In genomic region chr7:102008535-102009262, GRCh38 we compare ENCODE assay signal across 14 cellular contexts.
DNase-seq lines count a peak whose midpoint lies in the region; ATAC-seq and TF ChIP-seq lines count a peak whose summit lies in the region.
"Had no signal": no experiment of that assay in that cellular context is flagged by ENCODE, and none has a peak within 500 bp of the region (broad histone marks: within the 10 kb centered on the region; RNA-seq: fewer than 3 reads in every experiment).

No MANE protein-coding gene starts in this region.

- H3K9me3 ChIP-seq in stomach: no peaks in the 10 kb centered on the region
- H3K9me3 ChIP-seq: right lobe of liver had no signal

- intact Hi-C loops in left ventricle myocardium superior (cut with micrococcal nuclease): no loop called here
- intact Hi-C loops in stomach (cut with DNase I; ENCODE audit: low total_unique reads): no loop called here

- ATAC-seq in left ventricle myocardium superior (peak; percentile 39), HG02798 (IDR thresholded peaks at IDR 0.05; ENCODE audit: poor library complexity, unreplicated experiment) (no peak), HG03045 (IDR thresholded peaks at IDR 0.05; ENCODE audit: unreplicated experiment) (no peak)

- H3K4me1 ChIP-seq in stomach: peaks cover 11 to 41% (median 18%) of the 10 kb centered on the region in 4 donors
- H3K4me1 ChIP-seq: right lobe of liver had no signal

- no peak for TF ChIP-seq EP300 in stomach (IDR thresholded peaks at IDR 0.05)

- H3K27me3 ChIP-seq in stomach: no peaks in the 10 kb centered on the region
- H3K27me3 ChIP-seq: right lobe of liver had no signal

- TF ChIP-seq POLR2A in stomach (IDR thresholded peaks at IDR 0.05): no peak

- DNase-seq in NCI-H2196 (lab: John Stamatoyannopoulos, UW; ENCODE audit: unreplicated experiment) (peak; percentile 34), NCI-H2196 treated with DMSO at 0.1 percent for 48 hours (lab: John Stamatoyannopoulos, UW; ENCODE audit: unreplicated experiment) (no peak), NCI-H2227 treated with DMSO at 0.1 percent for 48 hours (lab: John Stamatoyannopoulos, UW) (peak; percentile 25), left ventricle myocardium superior (no peak), stomach (peak; percentile 69), 8988T (no peak)
- DNase-seq: ACHN; activated CD8-positive, alpha-beta memory T cell treated with anti-CD3 and anti-CD28 coated beads for 24 hours; hippocampal formation; midbrain; MM.1S; right lobe of liver had no signal

- no peak overlapping the region for H3K4me3 ChIP-seq in stomach
- H3K4me3 ChIP-seq: right lobe of liver had no signal

- H3K27ac ChIP-seq in stomach: peak overlapping the region in 2 of 5 donors; percentile 34 to 70
- H3K27ac ChIP-seq: right lobe of liver had no signal

- no peak for TF ChIP-seq CTCF in stomach (IDR thresholded peaks at IDR 0.05)

- H3K36me3 ChIP-seq in stomach: peaks cover 0 to 4% (median under 1%) of the 10 kb centered on the region in 4 donors
- H3K36me3 ChIP-seq: right lobe of liver had no signal

- 51 to 73% (median 57%) methylated on average over 12 of the region's 12 CpGs for WGBS in stomach, 5 donors

Comparison
In these comparisons a context has a peak if more than half of its experiments do, and no peak if none do; other contexts are left out.
1. DNase-seq: peak in NCI-H2196 (single experiment), NCI-H2227 treated with DMSO at 0.1 percent for 48 hours (single experiment) and stomach (single experiment); none in NCI-H2196 treated with DMSO at 0.1 percent for 48 hours (single experiment), left ventricle myocardium superior (single experiment) and 8988T (single experiment).